1 cellular context compared by ENCODE assay signal in the genomic region with DNA sequence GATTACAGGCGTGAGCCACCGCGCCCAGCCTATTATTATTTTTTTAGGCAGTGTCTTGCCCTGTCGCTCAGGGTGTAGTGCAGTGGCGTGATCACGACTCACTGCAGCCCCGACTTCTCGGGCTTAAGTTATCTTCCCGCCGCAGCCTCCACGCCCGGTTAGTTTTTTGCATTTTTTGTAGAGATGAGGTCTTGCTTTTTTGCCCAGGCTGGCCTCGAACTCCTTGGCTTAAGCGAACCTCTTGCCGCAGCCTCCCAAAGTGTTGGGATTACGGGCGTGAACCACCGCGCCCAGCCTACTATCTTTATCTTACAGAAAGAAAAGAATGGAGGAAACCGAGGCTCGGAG.
TF ChIP-seq lines count a peak whose summit lies in the region.

No MANE protein-coding gene starts in this region.

TF ChIP-seq in IMR-90, 13 proteins besides CTCF, POLR2A, EP300 and RAD21 (continued from another document):
- TF ChIP-seq, protein P1, sequence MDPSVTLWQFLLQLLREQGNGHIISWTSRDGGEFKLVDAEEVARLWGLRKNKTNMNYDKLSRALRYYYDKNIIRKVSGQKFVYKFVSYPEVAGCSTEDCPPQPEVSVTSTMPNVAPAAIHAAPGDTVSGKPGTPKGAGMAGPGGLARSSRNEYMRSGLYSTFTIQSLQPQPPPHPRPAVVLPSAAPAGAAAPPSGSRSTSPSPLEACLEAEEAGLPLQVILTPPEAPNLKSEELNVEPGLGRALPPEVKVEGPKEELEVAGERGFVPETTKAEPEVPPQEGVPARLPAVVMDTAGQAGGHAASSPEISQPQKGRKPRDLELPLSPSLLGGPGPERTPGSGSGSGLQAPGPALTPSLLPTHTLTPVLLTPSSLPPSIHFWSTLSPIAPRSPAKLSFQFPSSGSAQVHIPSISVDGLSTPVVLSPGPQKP (IDR thresholded peaks at IDR 0.05; ENCODE audit: borderline replicate concordance, low read depth, low read length) = no peak
- TF ChIP-seq CHD1 (IDR thresholded peaks at IDR 0.05; ENCODE audit: low read depth, low read length) (no peak), MAZ (IDR thresholded peaks at IDR 0.05; ENCODE audit: borderline replicate concordance, low read depth, low read length) (no peak), MAFK (IDR thresholded peaks at IDR 0.05; ENCODE audit: low read depth, low read length) (no peak)
TF ChIP-seq in IMR-90: peak in this region for 0.
